In the genomic region with DNA sequence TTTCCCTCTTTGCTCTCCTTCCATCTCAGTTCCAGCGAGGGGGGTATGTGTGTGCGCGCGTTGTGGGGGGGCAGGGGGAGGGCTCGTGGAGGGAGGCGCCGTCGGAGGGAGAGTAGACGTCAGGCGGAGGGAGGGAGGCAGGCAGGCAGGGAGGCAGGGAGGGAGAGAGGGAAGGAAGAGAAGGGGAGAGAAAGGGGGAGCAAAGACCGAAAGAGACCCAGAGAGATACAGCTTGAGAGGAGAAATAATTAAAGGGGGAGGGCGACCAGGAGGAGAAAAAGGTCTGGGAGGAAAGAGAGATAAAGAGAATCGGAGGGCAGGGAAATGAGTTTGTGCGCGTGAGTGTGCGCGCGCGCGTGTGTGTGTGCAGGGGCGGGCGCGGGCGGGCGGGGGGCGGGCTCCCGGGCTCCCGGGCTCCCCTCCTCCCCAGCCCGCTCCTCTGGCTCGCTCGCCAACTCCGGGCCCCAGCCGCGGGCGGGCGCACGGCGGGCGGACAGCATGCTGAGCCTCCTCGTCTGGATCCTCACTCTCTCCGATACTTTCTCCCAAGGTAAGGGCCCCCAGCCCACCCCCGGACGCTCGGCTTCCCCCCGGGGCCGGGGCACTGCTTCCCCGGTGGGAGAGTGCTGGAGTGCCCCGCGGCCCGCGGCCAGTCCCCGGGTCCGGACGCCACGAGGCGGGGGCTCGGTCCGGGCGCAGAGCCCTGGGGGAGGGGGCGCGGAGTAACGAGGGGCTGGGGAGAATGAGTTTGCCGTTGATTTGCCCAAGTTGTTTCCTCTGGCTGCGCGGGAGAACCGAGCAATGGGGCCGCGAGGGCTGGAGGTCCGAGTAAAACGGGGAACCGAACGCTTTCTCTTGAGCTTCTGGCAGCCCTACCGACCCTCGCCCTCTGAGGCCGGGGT, we compare ENCODE assay signal across 8 cellular contexts. TPM values are rescaled to one million over a fixed set of nuclear protein-coding genes. Genes with fewer than 3 reads are reported as not detected.
A peak's percentile ranks its signal among the peaks of the same experiment; 100 is the strongest.
DNase-seq lines count a peak whose midpoint lies in the region; ATAC-seq, FAIRE-seq and TF ChIP-seq lines count a peak whose summit lies in the region.

TSS of gene KIRREL1 (plus strand) at position 467 of the 902 bp plus-strand sequence. CDS start at position 499, 32 bp downstream.

- H3K9me3 ChIP-seq in Loucy (ENCODE audit: insufficient read depth, low read depth, low read length): no peaks in the 10 kb centered on the region
- no peaks in the 10 kb centered on the region for H3K9me3 ChIP-seq in astrocyte (ENCODE audit: insufficient read depth, low read depth, low read length)
- H3K9me3 ChIP-seq in hepatocyte (ENCODE audit: low read depth): no peaks in the 10 kb centered on the region

- no peaks in the 10 kb centered on the region for H3K9me2 ChIP-seq in Loucy (replicated peaks; ENCODE audit: low read depth, low read length)
- no peaks in the 10 kb centered on the region for H3K9me2 ChIP-seq in hepatocyte (replicated peaks; ENCODE audit: insufficient read depth)

- 3% methylated on average over 12 of the region's 75 CpGs for WGBS in hepatocyte (ENCODE audit: low lambda C conversion rate, missing lambda C conversion rate)

- H3K4me3 ChIP-seq in Loucy (ENCODE audit: low read length, poor library complexity, severe bottlenecking) (peak within 1 kb of the TSS; percentile 82), astrocyte (ENCODE audit: insufficient read depth, low read depth, low read length) (peak within 1 kb of the TSS; percentile 94), hepatocyte (peak within 1 kb of the TSS; percentile 100)

- peaks cover 25% of the 10 kb centered on the region for H3K4me1 Mint-ChIP-seq in astrocyte (ENCODE audit: low read depth, unreplicated experiment)

- peaks cover 13% of the 10 kb centered on the region for H3K27me3 Mint-ChIP-seq in astrocyte (ENCODE audit: low read depth, unreplicated experiment)

- no peaks in the 10 kb centered on the region for H3K9me3 Mint-ChIP-seq in astrocyte (ENCODE audit: unreplicated experiment)

- no peaks in the 10 kb centered on the region for H4K20me1 ChIP-seq in Loucy (ENCODE audit: insufficient read depth, low read length, poor library complexity, severe bottlenecking)
- H4K20me1 ChIP-seq in astrocyte (ENCODE audit: insufficient read depth, low read length): peaks cover 39% of the 10 kb centered on the region
- H4K20me1 ChIP-seq in hepatocyte (ENCODE audit: insufficient read depth, poor library complexity, severe bottlenecking): peaks cover 13% of the 10 kb centered on the region

- H3K79me2 ChIP-seq in Loucy (ENCODE audit: insufficient read depth, low read length) (no peaks in the 10 kb centered on the region), astrocyte (ENCODE audit: insufficient read depth, low read length) (peaks cover 50% of the 10 kb centered on the region), hepatocyte (peaks cover 56% of the 10 kb centered on the region)

- H3K27ac Mint-ChIP-seq in astrocyte (ENCODE audit: unreplicated experiment): peak within 1 kb of the TSS; percentile 90

- H3K36me3 Mint-ChIP-seq in astrocyte (ENCODE audit: low read depth, unreplicated experiment): peaks cover 5% of the 10 kb centered on the region

- H3K9ac ChIP-seq in Loucy (ENCODE audit: low read depth, low read length, poor library complexity, severe bottlenecking) (peak within 1 kb of the TSS; percentile 65), astrocyte (ENCODE audit: low read length) (peak within 1 kb of the TSS; percentile 96)

- H3F3A ChIP-seq in Loucy (ENCODE audit: low read depth): no peaks in the 10 kb centered on the region

- DNase-seq in D341Med (ENCODE audit: low spot score) (peak; percentile 79), astrocyte (ENCODE audit: low read depth) (peak; percentile 64), hepatocyte (ENCODE audit: low spot score) (peak; percentile 86), renal cortical epithelial cell (ENCODE audit: low read depth) (no peak), SIG-M5 (lab: John Stamatoyannopoulos, UW) (no peak), DMS79 treated with DMSO at 0.1 percent for 48 hours (lab: John Stamatoyannopoulos, UW) (no peak)

- peaks cover 10% of the 10 kb centered on the region for H3K4me1 ChIP-seq in Loucy (ENCODE audit: insufficient read depth, low read length, poor library complexity, severe bottlenecking)
- H3K4me1 ChIP-seq in astrocyte (ENCODE audit: insufficient read depth, low read length): peaks cover 27% of the 10 kb centered on the region
- peaks cover 10% of the 10 kb centered on the region for H3K4me1 ChIP-seq in hepatocyte (ENCODE audit: insufficient read depth)

- peaks cover 7% of the 10 kb centered on the region for H3K27me3 ChIP-seq in Loucy (ENCODE audit: insufficient read depth, low read length, poor library complexity, severe bottlenecking)
- no peaks in the 10 kb centered on the region for H3K27me3 ChIP-seq in astrocyte (ENCODE audit: insufficient read depth, low read length)
- H3K27me3 ChIP-seq in hepatocyte: peaks cover 9% of the 10 kb centered on the region

- no peak for FAIRE-seq in astrocyte (lab: Jason Lieb, UNC)

- H3K4me3 Mint-ChIP-seq in astrocyte (ENCODE audit: unreplicated experiment): peak within 1 kb of the TSS; percentile 93

- H2AFZ ChIP-seq in Loucy (ENCODE audit: low read length) (peak within 1 kb of the TSS; percentile 93), astrocyte (ENCODE audit: low read depth, low read length) (peak within 1 kb of the TSS; percentile 62), hepatocyte (peak within 1 kb of the TSS; percentile 99)

- H3K36me3 ChIP-seq in Loucy (ENCODE audit: insufficient read depth, low read length) (no peaks in the 10 kb centered on the region), astrocyte (ENCODE audit: insufficient read depth, low read length) (peaks cover 2% of the 10 kb centered on the region), hepatocyte (replicated peaks; ENCODE audit: insufficient read depth, low read depth) (no peaks in the 10 kb centered on the region)

- peak within 1 kb of the TSS; percentile 76 for H3K27ac ChIP-seq in astrocyte (ENCODE audit: low read depth, low read length)
- H3K27ac ChIP-seq in hepatocyte: peak within 1 kb of the TSS; percentile 97

- TF ChIP-seq CTCF in Loucy (conservative IDR thresholded peaks at IDR 0.05; ENCODE audit: low read length): no peak
- no peak for TF ChIP-seq CTCF in astrocyte (IDR thresholded peaks at IDR 0.05; ENCODE audit: insufficient read depth, low read depth, low read length)
- TF ChIP-seq CTCF in hepatocyte (IDR thresholded peaks at IDR 0.05; ENCODE audit: poor library complexity): no peak

- peak within 1 kb of the TSS; percentile 96 for H3K4me2 ChIP-seq in Loucy (ENCODE audit: low read depth, low read length, poor library complexity, severe bottlenecking)
- peak within 1 kb of the TSS; percentile 90 for H3K4me2 ChIP-seq in astrocyte (ENCODE audit: low read length)
- peak within 1 kb of the TSS; percentile 88 for H3K4me2 ChIP-seq in hepatocyte

- ATAC-seq in HG03571 (IDR thresholded peaks at IDR 0.05; ENCODE audit: unreplicated experiment): no peak

RNA-seq across cellular contexts. Expression of gene KIRREL1, which starts in this region (rescaled TPM):
- total RNA-seq in astrocyte: 195 and 231 TPM in 2 replicates
- 33.5 and 47.1 TPM in 2 replicates for total RNA-seq in hepatocyte
- 14.8 and 20.4 TPM in 2 replicates for polyA plus RNA-seq in hepatocyte
- total RNA-seq in renal cortical epithelial cell: 161 and 297 TPM in 2 replicates

Comparison
In these comparisons a context has a peak if more than half of its experiments do, and no peak if none do; other contexts are left out.
1. DNase-seq: peak in D341Med (single experiment), astrocyte (single experiment) and hepatocyte (single experiment); none in renal cortical epithelial cell (single experiment), SIG-M5 (single experiment) and DMS79 treated with DMSO at 0.1 percent for 48 hours (single experiment).
2. Peak in every context shown above with its lines, with median percentiles within 50 percentile points of each other: H2AFZ ChIP-seq, H3K4me2 ChIP-seq and H3K4me3 ChIP-seq.